In genomic region chr6:44833248-44833647, GRCh38 we compare ENCODE assay signal across 17 cellular contexts.
DNase-seq lines count a peak whose midpoint lies in the region; ATAC-seq and TF ChIP-seq lines count a peak whose summit lies in the region.
"Had no signal": no experiment of that assay in that cellular context is flagged by ENCODE, and none has a peak within 500 bp of the region (broad histone marks: within the 10 kb centered on the region; RNA-seq: fewer than 3 reads in every experiment).

No MANE protein-coding gene starts in this region.

- H3K9me3 ChIP-seq in vagina (no peaks in the 10 kb centered on the region), T-helper 17 cell (ENCODE audit: control insufficient read depth, low read length, poor library complexity, severe bottlenecking) (no peaks in the 10 kb centered on the region)
- H3K9me3 ChIP-seq: stomach had no signal

- H3K4me1 ChIP-seq in KMS-11 (ENCODE audit: low read depth, poor library complexity, severe bottlenecking) (peaks cover 63% of the 10 kb centered on the region), vagina (no peaks in the 10 kb centered on the region)
- H3K4me1 ChIP-seq: stomach had no signal

- H3K27me3 ChIP-seq in KMS-11 (ENCODE audit: insufficient read depth, low read depth) (no peaks in the 10 kb centered on the region), vagina (no peaks in the 10 kb centered on the region)
- H3K27me3 ChIP-seq: stomach had no signal

- H3K27me3 Mint-ChIP-seq in T-helper 17 cell = no peaks in the 10 kb centered on the region
- H3K27me3 Mint-ChIP-seq: dendritic cell treated with granulocyte-macrophage colony-stimulating factor and Interleukin-4, amounts not matched to agents 40 ng/mL and 50 ng/mL, for 4 days; T-cell had no signal

- H3K4me3 ChIP-seq in KMS-11 (IDR thresholded peaks at IDR 0.05; ENCODE audit: insufficient read depth, low read depth, low read length) (no peak overlapping the region), vagina (no peak overlapping the region)
- H3K4me3 ChIP-seq: lung, stomach had no signal

- peak; percentile 80 for ATAC-seq in GM18511 (IDR thresholded peaks at IDR 0.05; ENCODE audit: unreplicated experiment)
- peak; percentile 67 for ATAC-seq in GM21360 (IDR thresholded peaks at IDR 0.05; ENCODE audit: unreplicated experiment)
- peak; percentile 66 for ATAC-seq in HG03025 (IDR thresholded peaks at IDR 0.05; ENCODE audit: low FRiP score, unreplicated experiment)
- ATAC-seq in T-helper 17 cell = no peak
- ATAC-seq: activated T-cell treated with anti-CD3 and anti-CD28 coated beads, Interleukin-2, amount 50 U/mL, for 72 hours; T-cell had no signal

- DNase-seq in vagina (ENCODE audit: extremely low spot score in 2 of 2) (no peak), T-helper 17 cell (no peak), NCI-H1436 (lab: John Stamatoyannopoulos, UW) (no peak), SW480 (ENCODE audit: low spot score) (no peak)
- DNase-seq: activated T-cell treated with anti-CD3 and anti-CD28 coated beads, Interleukin-2, amount 50 U/mL, for 72 hours; anterior cingulate cortex; DMS79; NCI-H1092; NCI-H446; stomach; T-cell had no signal

- H3K79me2 ChIP-seq in KMS-11 (ENCODE audit: insufficient read depth, low read depth) = no peaks in the 10 kb centered on the region

- H2AFZ ChIP-seq in KMS-11 (ENCODE audit: low read depth) = no peak overlapping the region

- peaks cover 3% of the 10 kb centered on the region for H3K36me3 Mint-ChIP-seq in T-helper 17 cell (ENCODE audit: low read depth)

- H4K20me1 ChIP-seq in KMS-11 (ENCODE audit: insufficient read depth) = no peaks in the 10 kb centered on the region

- peak overlapping the region; percentile 84 for H3K4me2 ChIP-seq in KMS-11

- H3K9ac ChIP-seq in KMS-11 = no peak overlapping the region

- intact Hi-C loops in vagina (cut with DNase I) = no loop called here

- peak overlapping the region; percentile 6; the same call in 1 of the 2 replicates for H3K27ac ChIP-seq in KMS-11
- H3K27ac ChIP-seq in vagina = no peak overlapping the region
- H3K27ac ChIP-seq: stomach had no signal

- no peak for TF ChIP-seq CTCF in KMS-11 (conservative IDR thresholded peaks at IDR 0.05; ENCODE audit: low read depth, low read length)
- TF ChIP-seq CTCF in vagina (IDR thresholded peaks at IDR 0.05) = no peak

- H3K36me3 ChIP-seq in KMS-11 (ENCODE audit: insufficient read depth) (no peaks in the 10 kb centered on the region), vagina (no peaks in the 10 kb centered on the region)
- H3K36me3 ChIP-seq: stomach had no signal

- H3K4me3 Mint-ChIP-seq in T-helper 17 cell = no peak overlapping the region
- H3K4me3 Mint-ChIP-seq: activated T-cell treated with anti-CD3 and anti-CD28 coated beads, Interleukin-2, amount 50 U/mL, for 72 hours; dendritic cell treated with granulocyte-macrophage colony-stimulating factor and Interleukin-4, amounts not matched to agents 40 ng/mL and 50 ng/mL, for 4 days; T-cell had no signal

- H3K4me1 Mint-ChIP-seq in T-helper 17 cell = peaks cover 33% of the 10 kb centered on the region

- no peak overlapping the region for H3K27ac Mint-ChIP-seq in T-helper 17 cell
- H3K27ac Mint-ChIP-seq: activated T-cell treated with anti-CD3 and anti-CD28 coated beads, Interleukin-2, amount 50 U/mL, for 72 hours; dendritic cell treated with granulocyte-macrophage colony-stimulating factor and Interleukin-4, amounts not matched to agents 40 ng/mL and 50 ng/mL, for 4 days; T-cell had no signal

- no peak for TF ChIP-seq POLR2A in vagina (IDR thresholded peaks at IDR 0.05)
